Comparison of ENCODE assay signal across 19 cellular contexts in genomic region chr19:18259848-18260247, GRCh38. TPM values are rescaled to one million over a fixed set of nuclear protein-coding genes. Genes with fewer than 3 reads are reported as not detected.
"Had no signal": no experiment of that assay in that cellular context is flagged by ENCODE, and none has a peak within 500 bp of the region (broad histone marks: within the 10 kb centered on the region; RNA-seq: fewer than 3 reads in every experiment).

No MANE protein-coding gene starts in this region.

- ATAC-seq: activated CD8-positive, alpha-beta T cell treated with anti-CD3 and anti-CD28 coated beads, Interleukin-2, amount 10 ng/mL, durations not matched to agents 7 days and 5 days; left lobe of liver; naive thymus-derived CD8-positive, alpha-beta T cell; stimulated activated effector memory CD8-positive, alpha-beta T cell treated with anti-CD3 and anti-CD28 coated beads, Interleukin-12 subunit alpha, Interleukin-12 subunit beta, amount 100 ng/mL, for 72 hours; WTC11 had no signal

- H3K36me3 ChIP-seq: neutrophil had no signal

- H3K9me3 Mint-ChIP-seq: brain; dendritic cell treated with granulocyte-macrophage colony-stimulating factor and Interleukin-4, amounts not matched to agents 40 ng/mL and 50 ng/mL, for 4 days; naive thymus-derived CD8-positive, alpha-beta T cell; stimulated activated effector memory CD8-positive, alpha-beta T cell treated with anti-CD3 and anti-CD28 coated beads, Interleukin-12 subunit alpha, Interleukin-12 subunit beta, amount 100 ng/mL, for 72 hours had no signal

- H3K27me3 Mint-ChIP-seq: activated naive CD8-positive, alpha-beta T cell had no signal

- H3K79me2 ChIP-seq: hepatocyte had no signal

- H3K4me3 ChIP-seq: hepatocyte had no signal

- H3K27ac ChIP-seq: hepatocyte, neutrophil had no signal

- H3K36me3 Mint-ChIP-seq: activated naive CD8-positive, alpha-beta T cell; brain; naive thymus-derived CD8-positive, alpha-beta T cell; stimulated activated effector memory CD8-positive, alpha-beta T cell treated with anti-CD3 and anti-CD28 coated beads, Interleukin-12 subunit alpha, Interleukin-12 subunit beta, amount 100 ng/mL, for 72 hours; WTC11 had no signal

- H3K27ac Mint-ChIP-seq: activated CD8-positive, alpha-beta T cell treated with anti-CD3 and anti-CD28 coated beads, Interleukin-2, amount 10 ng/mL, durations not matched to agents 7 days and 5 days; activated naive CD8-positive, alpha-beta T cell; brain; dendritic cell treated with granulocyte-macrophage colony-stimulating factor and Interleukin-4, amounts not matched to agents 40 ng/mL and 50 ng/mL, for 4 days; WTC11 had no signal

- H3K4me2 ChIP-seq: hepatocyte had no signal

- H3K9me3 ChIP-seq: neutrophil had no signal

- H2AFZ ChIP-seq: hepatocyte had no signal

- H3K4me1 Mint-ChIP-seq: brain; stimulated activated effector memory CD8-positive, alpha-beta T cell treated with anti-CD3 and anti-CD28 coated beads, Interleukin-12 subunit alpha, Interleukin-12 subunit beta, amount 100 ng/mL, for 72 hours had no signal

- H3K4me3 Mint-ChIP-seq: activated CD8-positive, alpha-beta T cell treated with anti-CD3 and anti-CD28 coated beads, Interleukin-2, amount 10 ng/mL, durations not matched to agents 7 days and 5 days; activated naive CD8-positive, alpha-beta T cell; brain; dendritic cell treated with granulocyte-macrophage colony-stimulating factor and Interleukin-4, amounts not matched to agents 40 ng/mL and 50 ng/mL, for 4 days; naive thymus-derived CD8-positive, alpha-beta T cell; stimulated activated effector memory CD8-positive, alpha-beta T cell treated with anti-CD3 and anti-CD28 coated beads, Interleukin-12 subunit alpha, Interleukin-12 subunit beta, amount 100 ng/mL, for 72 hours; WTC11 had no signal

- DNase-seq: activated CD4-positive, alpha-beta T cell treated with anti-CD3 and anti-CD28 coated beads for 48 hours; activated CD8-positive, alpha-beta memory T cell treated with anti-CD3 and anti-CD28 coated beads, Interleukin-2, amount 50 U/mL, for 48 hours; activated CD8-positive, alpha-beta T cell treated with anti-CD3 and anti-CD28 coated beads, Interleukin-2, amount 10 ng/mL, durations not matched to agents 7 days and 5 days; activated gamma-delta T cell treated with Interleukin-2 at 50 U/mL for 16 hours; amygdala; cerebellar nuclear complex; effector memory CD4-positive, alpha-beta T cell; naive thymus-derived CD8-positive, alpha-beta T cell; stimulated activated CD4-positive, alpha-beta T cell treated with anti-CD3 and anti-CD28 coated beads, Interleukin-12 subunit alpha, Interleukin-12 subunit beta, amount 100 ng/mL, for 4 hours; T-helper 1 cell had no signal

RNA-seq across cellular contexts. Expression of gene IQCN, which starts 14.4 kb away (rescaled TPM):
- polyA plus RNA-seq: keratinocyte had no signal

RNA-seq across cellular contexts. Expression of gene PDE4C, which starts 33.6 kb away (rescaled TPM):
- total RNA-seq: naive thymus-derived CD8-positive, alpha-beta T cell had no signal
- polyA plus RNA-seq: keratinocyte; naive thymus-derived CD8-positive, alpha-beta T cell had no signal
